Comparison of ENCODE assay signal across 1 cellular context in genomic region chr1:15526490-15527339, GRCh38.
TF ChIP-seq lines count a peak whose summit lies in the region.

Gene DNAJC16, plus strand, starts transcription at chr1:15526848. Its CDS starts 2,258 bp downstream, at chr1:15529106.

TF ChIP-seq in HEK293, 187 proteins besides CTCF, POLR2A, EP300 and RAD21 (continued from another document):
- TF ChIP-seq ZBTB17 (tag by site-specific recombination; IDR thresholded peaks at IDR 0.05), result peak; percentile 98
- no peak for TF ChIP-seq ZNF549 (tag by site-specific recombination; IDR thresholded peaks at IDR 0.05)
- peak; percentile 91 for TF ChIP-seq SCRT2 (tag by site-specific recombination; IDR thresholded peaks at IDR 0.05)
- TF ChIP-seq ZNF830 (tag by site-specific recombination; IDR thresholded peaks at IDR 0.05; ENCODE audit: low read depth), result no peak
- 0 out of 2 replicates have a peak, but pooled peaks have one; percentile 26 for TF ChIP-seq MYNN (tag by site-specific recombination; IDR thresholded peaks at IDR 0.05; ENCODE audit: borderline replicate concordance)
- peak; percentile 98 for TF ChIP-seq ZBTB11 (tag by site-specific recombination; conservative IDR thresholded peaks at IDR 0.05; ENCODE audit: low read depth)
- 0 out of 2 replicates have a peak, but pooled peaks have one; percentile 14 for TF ChIP-seq ZNF423 (tag by site-specific recombination; IDR thresholded peaks at IDR 0.05)
- TF ChIP-seq HOXC10 (CRISPR knock-in tag; IDR thresholded peaks at IDR 0.05), result no peak
- TF ChIP-seq ZNF133 (tag by site-specific recombination; IDR thresholded peaks at IDR 0.05), result no peak
- peak; percentile 84 for TF ChIP-seq ZNF629 (tag by site-specific recombination; IDR thresholded peaks at IDR 0.05)
- no peak for TF ChIP-seq ZBTB7A (tag by site-specific recombination; IDR thresholded peaks at IDR 0.05; ENCODE audit: low read depth)
- no peak for TF ChIP-seq ZBTB49 (tag by site-specific recombination; IDR thresholded peaks at IDR 0.05; ENCODE audit: low read depth)
- peak; percentile 91 for TF ChIP-seq ZBTB20 (tag by site-specific recombination; IDR thresholded peaks at IDR 0.05)
- peak; percentile 86; the same call in 1 of the 2 replicates for TF ChIP-seq ZIC2 (tag by site-specific recombination; IDR thresholded peaks at IDR 0.05)
- peak; percentile 98 for TF ChIP-seq FEZF1 (tag by site-specific recombination; IDR thresholded peaks at IDR 0.05)
- TF ChIP-seq SP7 (tag by site-specific recombination; IDR thresholded peaks at IDR 0.05), result peak; percentile 84
- TF ChIP-seq ZNF843 (tag by site-specific recombination; IDR thresholded peaks at IDR 0.05), result peak; percentile 73; the same call in 1 of the 2 replicates
- TF ChIP-seq KLF8 (tag by site-specific recombination; IDR thresholded peaks at IDR 0.05), result peak; percentile 92
- TF ChIP-seq ZSCAN30 (tag by site-specific recombination; IDR thresholded peaks at IDR 0.05), result peak; percentile 76
- peak; percentile 69 for TF ChIP-seq ZNF394 (tag by site-specific recombination; IDR thresholded peaks at IDR 0.05; ENCODE audit: borderline replicate concordance)
- peak; percentile 93 for TF ChIP-seq KLF17 (tag by site-specific recombination; IDR thresholded peaks at IDR 0.05)
- TF ChIP-seq ZNF311 (tag by site-specific recombination; IDR thresholded peaks at IDR 0.05; ENCODE audit: borderline replicate concordance), result no peak
- no peak for TF ChIP-seq ZNF362 (tag by site-specific recombination; IDR thresholded peaks at IDR 0.05)
- TF ChIP-seq ZNF600 (tag by site-specific recombination; IDR thresholded peaks at IDR 0.05), result peak; percentile 58; the same call in 1 of the 2 replicates
- peak; percentile 65; the same call in 1 of the 2 replicates for TF ChIP-seq SCRT1 (tag by site-specific recombination; IDR thresholded peaks at IDR 0.05; ENCODE audit: borderline replicate concordance)
- TF ChIP-seq ZNF155 (tag by site-specific recombination; IDR thresholded peaks at IDR 0.05), result no peak
- TF ChIP-seq IKZF3 (tag by site-specific recombination; IDR thresholded peaks at IDR 0.05), result peak; percentile 82; the same call in 1 of the 2 replicates
- peak; percentile 38; the same call in 1 of the 2 replicates for TF ChIP-seq ZNF610 (tag by site-specific recombination; IDR thresholded peaks at IDR 0.05; ENCODE audit: borderline replicate concordance)
- no peak for TF ChIP-seq GLI2 (tag by site-specific recombination; IDR thresholded peaks at IDR 0.05; ENCODE audit: borderline replicate concordance, low read depth)
- peak; percentile 91 for TF ChIP-seq GLIS2 (tag by site-specific recombination; IDR thresholded peaks at IDR 0.05)
- TF ChIP-seq ZNF174 (tag by site-specific recombination; IDR thresholded peaks at IDR 0.05), result no peak
- TF ChIP-seq ZSCAN5A (tag by site-specific recombination; IDR thresholded peaks at IDR 0.05), result 0 out of 2 replicates have a peak, but pooled peaks have one; percentile 26
- TF ChIP-seq KLF9 (tag by site-specific recombination; IDR thresholded peaks at IDR 0.05; ENCODE audit: low read depth), result peak; percentile 63; the same call in 1 of the 2 replicates
- TF ChIP-seq ZSCAN18 (tag by site-specific recombination; IDR thresholded peaks at IDR 0.05), result 0 out of 2 replicates have a peak, but pooled peaks have one; percentile 61
- 0 out of 2 replicates have a peak, but pooled peaks have one; percentile 8 for TF ChIP-seq ZNF157 (tag by site-specific recombination; IDR thresholded peaks at IDR 0.05)
- no peak for TF ChIP-seq ZNF626 (tag by site-specific recombination; IDR thresholded peaks at IDR 0.05)
- peak; percentile 77 for TF ChIP-seq ZBTB26 (tag by site-specific recombination; optimal IDR thresholded peaks at IDR 0.05)
- TF ChIP-seq ZBTB10 (tag by site-specific recombination; IDR thresholded peaks at IDR 0.05), result no peak
- TF ChIP-seq ZNF560 (tag by site-specific recombination; IDR thresholded peaks at IDR 0.05; ENCODE audit: borderline replicate concordance), result no peak
- peak; percentile 81 for TF ChIP-seq KLF16 (tag by site-specific recombination; IDR thresholded peaks at IDR 0.05)
- TF ChIP-seq ZNF223 (tag by site-specific recombination; IDR thresholded peaks at IDR 0.05), result no peak
- TF ChIP-seq ZNF341 (tag by site-specific recombination; IDR thresholded peaks at IDR 0.05; ENCODE audit: low read depth), result peak; percentile 76
